10 cellular contexts compared by ENCODE assay signal in genomic region chr20:779771-780170, GRCh38. TPM values are rescaled to one million over a fixed set of nuclear protein-coding genes. Genes with fewer than 3 reads are reported as not detected.
"Had no signal": no experiment of that assay in that cellular context is flagged by ENCODE, and none has a peak within 500 bp of the region (broad histone marks: within the 10 kb centered on the region; RNA-seq: fewer than 3 reads in every experiment).

No MANE protein-coding gene starts in this region.

- H2AFZ ChIP-seq: GM23248 had no signal

- H3K36me3 ChIP-seq: HAP-1 had no signal

- FAIRE-seq: H1, H54 had no signal

- H3K27ac Mint-ChIP-seq: HFFc6 had no signal

- H3K4me1 ChIP-seq: HAP-1 had no signal

- DNase-seq: GM23248, GOT3, H7, H9, HCEC 1CT, HFFc6 had no signal

- ATAC-seq: HCT116 had no signal

- H3K9me3 ChIP-seq: HAP-1 had no signal

- H3K27ac ChIP-seq: GM23248 had no signal

- H3K4me3 ChIP-seq: GM23248, HAP-1 had no signal

- H3K9ac ChIP-seq: GM23248 had no signal

- H3K4me3 Mint-ChIP-seq: H9, HFFc6 had no signal

RNA-seq across cellular contexts. Expression of gene SLC52A3, which starts 11.5 kb away (rescaled TPM):
- total RNA-seq: GM23248 had no signal
- polyA plus RNA-seq: GM23248 had no signal
